8 cellular contexts compared by ENCODE assay signal in genomic region chr6:125918681-125919566, GRCh38. TPM values are rescaled to one million over a fixed set of nuclear protein-coding genes. Genes with fewer than 3 reads are reported as not detected.
DNase-seq lines count a peak whose midpoint lies in the region; ATAC-seq and TF ChIP-seq lines count a peak whose summit lies in the region.

No MANE protein-coding gene starts in this region.

- no peak overlapping the region for H2AFZ ChIP-seq in OCI-LY1 (ENCODE audit: low read length)

- DNase-seq in CD8-positive, alpha-beta memory T cell, result peak in 4 of 5 donors; percentile 32 to 65 (median 44)
- DNase-seq in GM19240 (ENCODE audit: insufficient read length, low spot score) (peak; percentile 33), amniotic stem cell (lab: John Stamatoyannopoulos, UW) (peak; percentile 76), glutamatergic neuron (no peak)
- DNase-seq in stimulated activated CD4-positive, alpha-beta T cell treated with anti-CD3 and anti-CD28 coated beads, Interleukin-12 subunit alpha, Interleukin-12 subunit beta, amount 100 ng/mL, for 48 hours (ENCODE audit: low read depth in 2 of 3, low spot score in 1 of 3), result peak; percentile 20 to 35 (median 31)

- H4K20me1 ChIP-seq in OCI-LY1 (ENCODE audit: insufficient read depth, low read length), result no peaks in the 10 kb centered on the region

- no peaks in the 10 kb centered on the region for H3K9me2 ChIP-seq in OCI-LY1 (ENCODE audit: low read depth, low read length)

- POLR2A ChIA-PET in CD8-positive, alpha-beta memory T cell (lab: Charles Lee), result interaction anchor here (1.2 to 2.3 kb wide), 2 partner anchors 128 to 138 kb away, joined by 3 to 10 read pairs; partner anchors contain the start of gene NCOA7

- no peaks in the 10 kb centered on the region for H3K27me3 Mint-ChIP-seq in CD8-positive, alpha-beta memory T cell
- H3K27me3 Mint-ChIP-seq in glutamatergic neuron (ENCODE audit: unreplicated experiment), result no peaks in the 10 kb centered on the region

- H3F3A ChIP-seq in OCI-LY1 (ENCODE audit: insufficient read depth, low read length), result no peaks in the 10 kb centered on the region

- H3K27ac ChIP-seq in CD8-positive, alpha-beta memory T cell (ENCODE audit: low read depth, low read length), result peak overlapping the region; percentile 60
- H3K27ac ChIP-seq in OCI-LY1 (ENCODE audit: low read depth, low read length, poor library complexity, severe bottlenecking) (peak overlapping the region; percentile 5), iPS-20b (ENCODE audit: low read length) (no peak overlapping the region)

- peaks cover 19% of the 10 kb centered on the region for H3K36me3 ChIP-seq in CD8-positive, alpha-beta memory T cell (ENCODE audit: insufficient read depth, low read length)
- H3K36me3 ChIP-seq in OCI-LY1 (ENCODE audit: insufficient read depth, low read length) (peaks cover 79% of the 10 kb centered on the region), iPS-20b (ENCODE audit: insufficient read depth, low read depth, low read length) (peaks cover 22% of the 10 kb centered on the region)

- no peaks in the 10 kb centered on the region for H3K79me2 ChIP-seq in OCI-LY1 (ENCODE audit: insufficient read depth, low read length)

- TF ChIP-seq CTCF in OCI-LY1 (IDR thresholded peaks at IDR 0.05; ENCODE audit: low read length) (no peak), glutamatergic neuron (IDR thresholded peaks at IDR 0.05; ENCODE audit: partially characterized antibody, unreplicated experiment) (no peak)

- peaks cover 7 to 88% (median 35%) of the 10 kb centered on the region in 3 donors for H3K36me3 Mint-ChIP-seq in CD8-positive, alpha-beta memory T cell
- H3K36me3 Mint-ChIP-seq in glutamatergic neuron (ENCODE audit: unreplicated experiment), result no peaks in the 10 kb centered on the region

- H3K27me3 ChIP-seq in CD8-positive, alpha-beta memory T cell (ENCODE audit: insufficient read depth, low read length, poor library complexity, severe bottlenecking), result no peaks in the 10 kb centered on the region
- H3K27me3 ChIP-seq in OCI-LY1 (ENCODE audit: insufficient read depth, low read length) (no peaks in the 10 kb centered on the region), iPS-20b (ENCODE audit: insufficient read depth, low read length) (no peaks in the 10 kb centered on the region)

- no peak overlapping the region; the same call in 1 of the 2 replicates for H3K9ac ChIP-seq in OCI-LY1 (ENCODE audit: low read length)
- no peak overlapping the region for H3K9ac ChIP-seq in iPS-20b (ENCODE audit: low read depth, low read length)

- peaks cover 22 to 30% (median 25%) of the 10 kb centered on the region in 3 donors for H3K4me1 Mint-ChIP-seq in CD8-positive, alpha-beta memory T cell
- H3K4me1 Mint-ChIP-seq in glutamatergic neuron (ENCODE audit: low read depth, unreplicated experiment), result no peaks in the 10 kb centered on the region

- H3K4me3 ChIP-seq in CD8-positive, alpha-beta memory T cell (ENCODE audit: low read length), result peak overlapping the region; percentile 38
- H3K4me3 ChIP-seq in OCI-LY1 (ENCODE audit: low read depth, low read length, poor library complexity, severe bottlenecking) (no peak overlapping the region), iPS-20b (ENCODE audit: low read length) (peak overlapping the region; percentile 2; the same call in 1 of the 2 replicates)

- H3K4me1 ChIP-seq in CD8-positive, alpha-beta memory T cell (ENCODE audit: insufficient read depth, low read length), result peaks cover 9% of the 10 kb centered on the region
- peaks cover 23% of the 10 kb centered on the region for H3K4me1 ChIP-seq in OCI-LY1 (ENCODE audit: insufficient read depth, low read length, severe bottlenecking)
- peaks cover 18% of the 10 kb centered on the region for H3K4me1 ChIP-seq in iPS-20b (ENCODE audit: insufficient read depth, low read length)

- H3K4me2 ChIP-seq in OCI-LY1 (ENCODE audit: low read length), result peak overlapping the region; percentile 36; the same call in 1 of the 2 replicates

- peak overlapping the region; percentile 25 to 74 (median 59) for H3K4me3 Mint-ChIP-seq in CD8-positive, alpha-beta memory T cell
- no peak overlapping the region for H3K4me3 Mint-ChIP-seq in glutamatergic neuron (ENCODE audit: unreplicated experiment)

- H3K9me3 ChIP-seq in CD8-positive, alpha-beta memory T cell (ENCODE audit: low read length), result no peaks in the 10 kb centered on the region
- H3K9me3 ChIP-seq in OCI-LY1 (ENCODE audit: low read length), result no peaks in the 10 kb centered on the region
- H3K9me3 ChIP-seq in iPS-20b (ENCODE audit: insufficient read depth, low read depth, low read length), result no peaks in the 10 kb centered on the region

- ATAC-seq in HG03280 (IDR thresholded peaks at IDR 0.05; ENCODE audit: unreplicated experiment), result peak; percentile 90

- H3K9me3 Mint-ChIP-seq in CD8-positive, alpha-beta memory T cell, result no peaks in the 10 kb centered on the region
- H3K9me3 Mint-ChIP-seq in glutamatergic neuron (ENCODE audit: unreplicated experiment), result no peaks in the 10 kb centered on the region

- peak overlapping the region; percentile 85 to 96 (median 90) for H3K27ac Mint-ChIP-seq in CD8-positive, alpha-beta memory T cell
- no peak overlapping the region for H3K27ac Mint-ChIP-seq in glutamatergic neuron (ENCODE audit: unreplicated experiment)

- CTCF ChIA-PET in CD8-positive, alpha-beta memory T cell (lab: Charles Lee), result interaction anchor here (1.2 to 4.5 kb wide), 4 partner anchors 13 to 131 kb away, joined by 3 to 17 read pairs (median 10); partner anchors contain the start of genes HINT3 and NCOA7

RNA-seq across cellular contexts. Expression of gene HINT3, which starts 37.6 kb away (rescaled TPM):
- total RNA-seq in CD8-positive, alpha-beta memory T cell, result 10 to 100 TPM; 12.1 to 12.8 TPM
- polyA plus RNA-seq in CD8-positive, alpha-beta memory T cell, result 10.4 TPM
- total RNA-seq in glutamatergic neuron (ENCODE audit: unreplicated experiment), result 18.2 TPM
